1 cellular context compared by ENCODE assay signal in genomic region chr3:88131695-88132094, GRCh38.
TF ChIP-seq lines count a peak whose summit lies in the region.

No MANE protein-coding gene starts in this region.

TF ChIP-seq in SK-N-SH treated with all-trans-retinoic acid at 6 μM for 48 hours, 23 proteins besides CTCF, POLR2A, EP300 and RAD21 (continued from another document):
- TF ChIP-seq TSHZ2 (CRISPR knock-in tag; IDR thresholded peaks at IDR 0.05): no peak
